In the genomic region with DNA sequence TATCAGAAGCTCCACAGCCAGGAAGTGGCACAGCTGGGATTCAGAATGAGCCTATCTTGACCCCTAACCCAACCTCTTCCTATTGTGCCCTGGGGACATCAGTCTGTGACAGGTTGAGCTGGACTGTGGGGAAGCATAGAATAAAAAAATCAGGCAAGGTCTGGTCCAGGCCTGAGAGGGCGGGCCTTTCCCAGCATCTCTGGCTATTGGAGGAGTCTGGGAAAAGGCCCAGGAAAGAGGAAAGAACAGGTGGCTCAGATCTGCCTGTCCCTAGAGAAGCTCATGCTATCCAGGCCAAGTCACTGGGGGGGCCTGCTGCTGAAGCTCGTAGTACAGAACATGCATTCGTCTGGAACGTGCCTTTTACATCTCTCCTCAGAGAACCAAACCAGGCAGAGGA, we compare ENCODE assay signal across 2 cellular contexts.
TF ChIP-seq lines count a peak whose summit lies in the region.

No MANE protein-coding gene starts in this region.

TF ChIP-seq in HEK293, 187 proteins besides CTCF, POLR2A, EP300 and RAD21 (continued from another document):
- TF ChIP-seq ZNF701 (tag by site-specific recombination; IDR thresholded peaks at IDR 0.05), result no peak
- TF ChIP-seq ZNF202 (tag by site-specific recombination; IDR thresholded peaks at IDR 0.05; ENCODE audit: borderline replicate concordance), result no peak
- TF ChIP-seq KLF8 (tag by site-specific recombination; IDR thresholded peaks at IDR 0.05), result no peak
- no peak for TF ChIP-seq TRIM28 (IDR thresholded peaks at IDR 0.05; ENCODE audit: borderline replicate concordance, low read length)
- TF ChIP-seq, protein P1, sequence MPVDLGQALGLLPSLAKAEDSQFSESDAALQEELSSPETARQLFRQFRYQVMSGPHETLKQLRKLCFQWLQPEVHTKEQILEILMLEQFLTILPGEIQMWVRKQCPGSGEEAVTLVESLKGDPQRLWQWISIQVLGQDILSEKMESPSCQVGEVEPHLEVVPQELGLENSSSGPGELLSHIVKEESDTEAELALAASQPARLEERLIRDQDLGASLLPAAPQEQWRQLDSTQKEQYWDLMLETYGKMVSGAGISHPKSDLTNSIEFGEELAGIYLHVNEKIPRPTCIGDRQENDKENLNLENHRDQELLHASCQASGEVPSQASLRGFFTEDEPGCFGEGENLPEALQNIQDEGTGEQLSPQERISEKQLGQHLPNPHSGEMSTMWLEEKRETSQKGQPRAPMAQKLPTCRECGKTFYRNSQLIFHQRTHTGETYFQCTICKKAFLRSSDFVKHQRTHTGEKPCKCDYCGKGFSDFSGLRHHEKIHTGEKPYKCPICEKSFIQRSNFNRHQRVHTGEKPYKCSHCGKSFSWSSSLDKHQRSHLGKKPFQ (tag by site-specific recombination; IDR thresholded peaks at IDR 0.05), result no peak
- TF ChIP-seq ZNF335 (tag by site-specific recombination; conservative IDR thresholded peaks at IDR 0.05), result peak; percentile 64
- TF ChIP-seq ZNF658 (tag by site-specific recombination; IDR thresholded peaks at IDR 0.05), result no peak

TF ChIP-seq in SK-N-SH, 30 proteins besides CTCF, POLR2A, EP300 and RAD21:
- TF ChIP-seq, protein P2, sequence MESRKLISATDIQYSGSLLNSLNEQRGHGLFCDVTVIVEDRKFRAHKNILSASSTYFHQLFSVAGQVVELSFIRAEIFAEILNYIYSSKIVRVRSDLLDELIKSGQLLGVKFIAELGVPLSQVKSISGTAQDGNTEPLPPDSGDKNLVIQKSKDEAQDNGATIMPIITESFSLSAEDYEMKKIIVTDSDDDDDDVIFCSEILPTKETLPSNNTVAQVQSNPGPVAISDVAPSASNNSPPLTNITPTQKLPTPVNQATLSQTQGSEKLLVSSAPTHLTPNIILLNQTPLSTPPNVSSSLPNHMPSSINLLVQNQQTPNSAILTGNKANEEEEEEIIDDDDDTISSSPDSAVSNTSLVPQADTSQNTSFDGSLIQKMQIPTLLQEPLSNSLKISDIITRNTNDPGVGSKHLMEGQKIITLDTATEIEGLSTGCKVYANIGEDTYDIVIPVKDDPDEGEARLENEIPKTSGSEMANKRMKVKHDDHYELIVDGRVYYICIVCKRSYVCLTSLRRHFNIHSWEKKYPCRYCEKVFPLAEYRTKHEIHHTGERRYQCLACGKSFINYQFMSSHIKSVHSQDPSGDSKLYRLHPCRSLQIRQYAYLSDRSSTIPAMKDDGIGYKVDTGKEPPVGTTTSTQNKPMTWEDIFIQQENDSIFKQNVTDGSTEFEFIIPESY (IDR thresholded peaks at IDR 0.05; ENCODE audit: borderline replicate concordance, low read depth), result no peak
- TF ChIP-seq FOXJ3 (CRISPR knock-in tag; IDR thresholded peaks at IDR 0.05), result no peak
- TF ChIP-seq, protein P3, sequence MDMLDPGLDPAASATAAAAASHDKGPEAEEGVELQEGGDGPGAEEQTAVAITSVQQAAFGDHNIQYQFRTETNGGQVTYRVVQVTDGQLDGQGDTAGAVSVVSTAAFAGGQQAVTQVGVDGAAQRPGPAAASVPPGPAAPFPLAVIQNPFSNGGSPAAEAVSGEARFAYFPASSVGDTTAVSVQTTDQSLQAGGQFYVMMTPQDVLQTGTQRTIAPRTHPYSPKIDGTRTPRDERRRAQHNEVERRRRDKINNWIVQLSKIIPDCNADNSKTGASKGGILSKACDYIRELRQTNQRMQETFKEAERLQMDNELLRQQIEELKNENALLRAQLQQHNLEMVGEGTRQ (IDR thresholded peaks at IDR 0.05; ENCODE audit: borderline replicate concordance, low read depth, low read length), result no peak
- TF ChIP-seq, protein P4, sequence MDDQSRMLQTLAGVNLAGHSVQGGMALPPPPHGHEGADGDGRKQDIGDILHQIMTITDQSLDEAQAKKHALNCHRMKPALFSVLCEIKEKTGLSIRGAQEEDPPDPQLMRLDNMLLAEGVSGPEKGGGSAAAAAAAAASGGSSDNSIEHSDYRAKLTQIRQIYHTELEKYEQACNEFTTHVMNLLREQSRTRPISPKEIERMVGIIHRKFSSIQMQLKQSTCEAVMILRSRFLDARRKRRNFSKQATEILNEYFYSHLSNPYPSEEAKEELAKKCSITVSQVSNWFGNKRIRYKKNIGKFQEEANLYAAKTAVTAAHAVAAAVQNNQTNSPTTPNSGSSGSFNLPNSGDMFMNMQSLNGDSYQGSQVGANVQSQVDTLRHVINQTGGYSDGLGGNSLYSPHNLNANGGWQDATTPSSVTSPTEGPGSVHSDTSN (IDR thresholded peaks at IDR 0.05), result no peak
- no peak for TF ChIP-seq CHD2 (IDR thresholded peaks at IDR 0.05; ENCODE audit: low read length, partially characterized antibody)
- TF ChIP-seq MEF2A (IDR thresholded peaks at IDR 0.05; ENCODE audit: borderline replicate concordance, low read depth), result no peak
- TF ChIP-seq YY1 (IDR thresholded peaks at IDR 0.05; ENCODE audit: low read depth), result no peak
- TF ChIP-seq, protein P5, sequence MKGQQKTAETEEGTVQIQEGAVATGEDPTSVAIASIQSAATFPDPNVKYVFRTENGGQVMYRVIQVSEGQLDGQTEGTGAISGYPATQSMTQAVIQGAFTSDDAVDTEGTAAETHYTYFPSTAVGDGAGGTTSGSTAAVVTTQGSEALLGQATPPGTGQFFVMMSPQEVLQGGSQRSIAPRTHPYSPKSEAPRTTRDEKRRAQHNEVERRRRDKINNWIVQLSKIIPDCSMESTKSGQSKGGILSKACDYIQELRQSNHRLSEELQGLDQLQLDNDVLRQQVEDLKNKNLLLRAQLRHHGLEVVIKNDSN (IDR thresholded peaks at IDR 0.05; ENCODE audit: borderline replicate concordance, low read depth), result no peak
- no peak for TF ChIP-seq SMC3 (IDR thresholded peaks at IDR 0.05; ENCODE audit: low read depth, low read length)
- TF ChIP-seq, protein P6, sequence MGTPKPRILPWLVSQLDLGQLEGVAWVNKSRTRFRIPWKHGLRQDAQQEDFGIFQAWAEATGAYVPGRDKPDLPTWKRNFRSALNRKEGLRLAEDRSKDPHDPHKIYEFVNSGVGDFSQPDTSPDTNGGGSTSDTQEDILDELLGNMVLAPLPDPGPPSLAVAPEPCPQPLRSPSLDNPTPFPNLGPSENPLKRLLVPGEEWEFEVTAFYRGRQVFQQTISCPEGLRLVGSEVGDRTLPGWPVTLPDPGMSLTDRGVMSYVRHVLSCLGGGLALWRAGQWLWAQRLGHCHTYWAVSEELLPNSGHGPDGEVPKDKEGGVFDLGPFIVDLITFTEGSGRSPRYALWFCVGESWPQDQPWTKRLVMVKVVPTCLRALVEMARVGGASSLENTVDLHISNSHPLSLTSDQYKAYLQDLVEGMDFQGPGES (IDR thresholded peaks at IDR 0.05; ENCODE audit: low read depth, low read length), result no peak
- no peak for TF ChIP-seq TAF1 (IDR thresholded peaks at IDR 0.05; ENCODE audit: borderline replicate concordance, low read depth, low read length)
- TF ChIP-seq TEAD4 (IDR thresholded peaks at IDR 0.05; ENCODE audit: borderline replicate concordance, insufficient read depth), result no peak
- no peak for TF ChIP-seq SIN3A (IDR thresholded peaks at IDR 0.05; ENCODE audit: borderline replicate concordance, low read depth, low read length)
- TF ChIP-seq GATA2 (CRISPR knock-in tag; IDR thresholded peaks at IDR 0.05), result no peak
- TF ChIP-seq RXRA (IDR thresholded peaks at IDR 0.05; ENCODE audit: borderline replicate concordance, low read depth), result no peak
- no peak for TF ChIP-seq GABPA (IDR thresholded peaks at IDR 0.05; ENCODE audit: low read depth)
- TF ChIP-seq, protein P7, sequence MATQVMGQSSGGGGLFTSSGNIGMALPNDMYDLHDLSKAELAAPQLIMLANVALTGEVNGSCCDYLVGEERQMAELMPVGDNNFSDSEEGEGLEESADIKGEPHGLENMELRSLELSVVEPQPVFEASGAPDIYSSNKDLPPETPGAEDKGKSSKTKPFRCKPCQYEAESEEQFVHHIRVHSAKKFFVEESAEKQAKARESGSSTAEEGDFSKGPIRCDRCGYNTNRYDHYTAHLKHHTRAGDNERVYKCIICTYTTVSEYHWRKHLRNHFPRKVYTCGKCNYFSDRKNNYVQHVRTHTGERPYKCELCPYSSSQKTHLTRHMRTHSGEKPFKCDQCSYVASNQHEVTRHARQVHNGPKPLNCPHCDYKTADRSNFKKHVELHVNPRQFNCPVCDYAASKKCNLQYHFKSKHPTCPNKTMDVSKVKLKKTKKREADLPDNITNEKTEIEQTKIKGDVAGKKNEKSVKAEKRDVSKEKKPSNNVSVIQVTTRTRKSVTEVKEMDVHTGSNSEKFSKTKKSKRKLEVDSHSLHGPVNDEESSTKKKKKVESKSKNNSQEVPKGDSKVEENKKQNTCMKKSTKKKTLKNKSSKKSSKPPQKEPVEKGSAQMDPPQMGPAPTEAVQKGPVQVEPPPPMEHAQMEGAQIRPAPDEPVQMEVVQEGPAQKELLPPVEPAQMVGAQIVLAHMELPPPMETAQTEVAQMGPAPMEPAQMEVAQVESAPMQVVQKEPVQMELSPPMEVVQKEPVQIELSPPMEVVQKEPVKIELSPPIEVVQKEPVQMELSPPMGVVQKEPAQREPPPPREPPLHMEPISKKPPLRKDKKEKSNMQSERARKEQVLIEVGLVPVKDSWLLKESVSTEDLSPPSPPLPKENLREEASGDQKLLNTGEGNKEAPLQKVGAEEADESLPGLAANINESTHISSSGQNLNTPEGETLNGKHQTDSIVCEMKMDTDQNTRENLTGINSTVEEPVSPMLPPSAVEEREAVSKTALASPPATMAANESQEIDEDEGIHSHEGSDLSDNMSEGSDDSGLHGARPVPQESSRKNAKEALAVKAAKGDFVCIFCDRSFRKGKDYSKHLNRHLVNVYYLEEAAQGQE (IDR thresholded peaks at IDR 0.05; ENCODE audit: low read depth, low read length), result no peak
- no peak for TF ChIP-seq NRF1 (IDR thresholded peaks at IDR 0.05; ENCODE audit: low read depth, low read length)
- TF ChIP-seq, protein P8, sequence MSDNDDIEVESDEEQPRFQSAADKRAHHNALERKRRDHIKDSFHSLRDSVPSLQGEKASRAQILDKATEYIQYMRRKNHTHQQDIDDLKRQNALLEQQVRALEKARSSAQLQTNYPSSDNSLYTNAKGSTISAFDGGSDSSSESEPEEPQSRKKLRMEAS (IDR thresholded peaks at IDR 0.05; ENCODE audit: low read depth), result no peak
- TF ChIP-seq RFX5 (IDR thresholded peaks at IDR 0.05; ENCODE audit: low read length), result no peak
